In the genomic region with DNA sequence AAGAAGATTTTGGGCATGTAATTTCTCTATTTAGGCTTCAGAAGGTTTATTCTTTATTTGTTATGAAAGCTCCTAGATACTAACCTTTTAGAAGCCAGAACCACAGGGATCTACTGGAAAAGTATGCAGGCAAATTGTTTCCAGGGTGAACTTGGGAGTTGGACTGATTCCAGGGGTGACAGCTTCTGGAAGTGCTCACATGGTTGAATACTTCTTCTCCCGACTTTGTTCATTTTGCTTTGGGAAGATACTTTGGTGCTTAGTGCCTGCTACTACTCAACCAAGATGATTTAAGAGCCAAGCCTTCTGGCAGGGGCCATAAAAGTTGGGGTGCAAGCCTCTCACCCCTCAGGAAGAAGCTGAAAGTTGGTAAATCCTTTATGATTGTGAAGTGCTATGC, we compare ENCODE assay signal across 7 cellular contexts.
"Had no signal": no experiment of that assay in that cellular context is flagged by ENCODE, and none has a peak within 500 bp of the region (broad histone marks: within the 10 kb centered on the region; RNA-seq: fewer than 3 reads in every experiment).

No MANE protein-coding gene starts in this region.

- ATAC-seq: GM12878 had no signal

- DNase-seq: GDM1, GF-D8 had no signal

- H3K4me3 ChIP-seq: GM12878 had no signal

- FAIRE-seq: G401.6, GM12878, GM12891, GM12892, GM18507 had no signal
